1 cellular context compared by ENCODE assay signal in the genomic region with DNA sequence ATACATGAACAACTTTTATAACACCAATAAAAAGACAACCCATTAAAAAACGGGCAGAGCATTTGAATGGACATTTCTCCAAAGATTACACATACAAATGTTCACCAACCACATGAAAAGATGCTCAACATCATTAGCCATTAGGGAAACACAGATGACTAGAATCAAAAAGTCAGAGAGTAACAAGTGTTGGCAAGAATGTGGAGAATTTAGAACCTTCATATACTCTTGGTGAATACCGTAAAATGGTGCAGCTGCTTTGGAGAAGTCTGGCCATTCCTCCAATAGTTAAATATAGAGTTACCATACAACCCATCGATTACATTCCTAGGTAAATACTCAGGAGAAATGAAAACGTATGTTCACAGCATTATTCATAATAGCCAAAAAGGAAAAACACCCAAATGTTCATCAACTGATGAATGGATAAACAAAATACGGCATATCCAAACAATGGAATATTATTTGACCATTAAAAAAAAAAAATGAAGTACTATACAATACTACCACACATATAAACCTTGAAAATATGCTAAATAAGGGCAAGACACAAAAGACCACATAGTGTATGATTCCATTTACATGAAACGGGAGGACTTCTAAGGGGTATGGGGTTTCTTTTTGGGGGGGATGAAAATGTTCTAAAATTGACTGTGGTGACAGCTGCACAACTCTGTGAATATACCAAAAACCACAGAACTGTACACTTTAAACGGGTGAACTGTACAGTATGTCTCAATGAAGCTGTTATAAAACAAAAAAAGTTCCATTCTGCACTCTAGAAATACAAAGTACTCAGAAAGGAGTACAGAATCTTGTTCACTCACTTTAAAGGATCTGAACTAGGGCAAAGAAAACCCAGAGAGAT.
TF ChIP-seq lines count a peak whose summit lies in the region.

No MANE protein-coding gene starts in this region.

TF ChIP-seq in SK-N-SH, 30 proteins besides CTCF, POLR2A, EP300 and RAD21 (continued from another document):
- TF ChIP-seq, protein P1, sequence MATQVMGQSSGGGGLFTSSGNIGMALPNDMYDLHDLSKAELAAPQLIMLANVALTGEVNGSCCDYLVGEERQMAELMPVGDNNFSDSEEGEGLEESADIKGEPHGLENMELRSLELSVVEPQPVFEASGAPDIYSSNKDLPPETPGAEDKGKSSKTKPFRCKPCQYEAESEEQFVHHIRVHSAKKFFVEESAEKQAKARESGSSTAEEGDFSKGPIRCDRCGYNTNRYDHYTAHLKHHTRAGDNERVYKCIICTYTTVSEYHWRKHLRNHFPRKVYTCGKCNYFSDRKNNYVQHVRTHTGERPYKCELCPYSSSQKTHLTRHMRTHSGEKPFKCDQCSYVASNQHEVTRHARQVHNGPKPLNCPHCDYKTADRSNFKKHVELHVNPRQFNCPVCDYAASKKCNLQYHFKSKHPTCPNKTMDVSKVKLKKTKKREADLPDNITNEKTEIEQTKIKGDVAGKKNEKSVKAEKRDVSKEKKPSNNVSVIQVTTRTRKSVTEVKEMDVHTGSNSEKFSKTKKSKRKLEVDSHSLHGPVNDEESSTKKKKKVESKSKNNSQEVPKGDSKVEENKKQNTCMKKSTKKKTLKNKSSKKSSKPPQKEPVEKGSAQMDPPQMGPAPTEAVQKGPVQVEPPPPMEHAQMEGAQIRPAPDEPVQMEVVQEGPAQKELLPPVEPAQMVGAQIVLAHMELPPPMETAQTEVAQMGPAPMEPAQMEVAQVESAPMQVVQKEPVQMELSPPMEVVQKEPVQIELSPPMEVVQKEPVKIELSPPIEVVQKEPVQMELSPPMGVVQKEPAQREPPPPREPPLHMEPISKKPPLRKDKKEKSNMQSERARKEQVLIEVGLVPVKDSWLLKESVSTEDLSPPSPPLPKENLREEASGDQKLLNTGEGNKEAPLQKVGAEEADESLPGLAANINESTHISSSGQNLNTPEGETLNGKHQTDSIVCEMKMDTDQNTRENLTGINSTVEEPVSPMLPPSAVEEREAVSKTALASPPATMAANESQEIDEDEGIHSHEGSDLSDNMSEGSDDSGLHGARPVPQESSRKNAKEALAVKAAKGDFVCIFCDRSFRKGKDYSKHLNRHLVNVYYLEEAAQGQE (IDR thresholded peaks at IDR 0.05; ENCODE audit: low read depth, low read length): no peak
- TF ChIP-seq, protein P2, sequence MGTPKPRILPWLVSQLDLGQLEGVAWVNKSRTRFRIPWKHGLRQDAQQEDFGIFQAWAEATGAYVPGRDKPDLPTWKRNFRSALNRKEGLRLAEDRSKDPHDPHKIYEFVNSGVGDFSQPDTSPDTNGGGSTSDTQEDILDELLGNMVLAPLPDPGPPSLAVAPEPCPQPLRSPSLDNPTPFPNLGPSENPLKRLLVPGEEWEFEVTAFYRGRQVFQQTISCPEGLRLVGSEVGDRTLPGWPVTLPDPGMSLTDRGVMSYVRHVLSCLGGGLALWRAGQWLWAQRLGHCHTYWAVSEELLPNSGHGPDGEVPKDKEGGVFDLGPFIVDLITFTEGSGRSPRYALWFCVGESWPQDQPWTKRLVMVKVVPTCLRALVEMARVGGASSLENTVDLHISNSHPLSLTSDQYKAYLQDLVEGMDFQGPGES (IDR thresholded peaks at IDR 0.05; ENCODE audit: low read depth, low read length): no peak
- TF ChIP-seq YY1 (IDR thresholded peaks at IDR 0.05; ENCODE audit: low read depth) (no peak), NFIC (IDR thresholded peaks at IDR 0.05; ENCODE audit: borderline replicate concordance) (no peak), RCOR1 (IDR thresholded peaks at IDR 0.05; ENCODE audit: low read length) (no peak), EZH2phosphoT487 (IDR thresholded peaks at IDR 0.05; ENCODE audit: borderline replicate concordance, low read depth) (no peak), FOSL2 (IDR thresholded peaks at IDR 0.05; ENCODE audit: borderline replicate concordance, low read depth) (no peak), SMC3 (IDR thresholded peaks at IDR 0.05; ENCODE audit: low read depth, low read length) (no peak)
- TF ChIP-seq, protein P3, sequence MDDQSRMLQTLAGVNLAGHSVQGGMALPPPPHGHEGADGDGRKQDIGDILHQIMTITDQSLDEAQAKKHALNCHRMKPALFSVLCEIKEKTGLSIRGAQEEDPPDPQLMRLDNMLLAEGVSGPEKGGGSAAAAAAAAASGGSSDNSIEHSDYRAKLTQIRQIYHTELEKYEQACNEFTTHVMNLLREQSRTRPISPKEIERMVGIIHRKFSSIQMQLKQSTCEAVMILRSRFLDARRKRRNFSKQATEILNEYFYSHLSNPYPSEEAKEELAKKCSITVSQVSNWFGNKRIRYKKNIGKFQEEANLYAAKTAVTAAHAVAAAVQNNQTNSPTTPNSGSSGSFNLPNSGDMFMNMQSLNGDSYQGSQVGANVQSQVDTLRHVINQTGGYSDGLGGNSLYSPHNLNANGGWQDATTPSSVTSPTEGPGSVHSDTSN (IDR thresholded peaks at IDR 0.05): no peak
